In genomic region chr10:98323221-98324164, GRCh38 we compare ENCODE assay signal across 9 cellular contexts. TPM values are rescaled to one million over a fixed set of nuclear protein-coding genes. Genes with fewer than 3 reads are reported as not detected.
DNase-seq lines count a peak whose midpoint lies in the region; ATAC-seq, FAIRE-seq and TF ChIP-seq lines count a peak whose summit lies in the region.
"Had no signal": no experiment of that assay in that cellular context is flagged by ENCODE, and none has a peak within 500 bp of the region (broad histone marks: within the 10 kb centered on the region; RNA-seq: fewer than 3 reads in every experiment).

No MANE protein-coding gene starts in this region.

- H3K9me3 Mint-ChIP-seq in effector memory CD8-positive, alpha-beta T cell, result no peaks in the 10 kb centered on the region

- H3K23ac ChIP-seq in neuronal stem cell (ENCODE audit: low read depth, low read length, poor library complexity), result no peak overlapping the region

- no peak overlapping the region for H2AFZ ChIP-seq in neuronal stem cell (ENCODE audit: low read length)

- no peak for TF ChIP-seq POLR2A in H54 (IDR thresholded peaks at IDR 0.05; ENCODE audit: low read depth, low read length)

- no CpG with 5 or more reads among the region's 4 CpGs for WGBS in neuronal stem cell (ENCODE audit: extremely low coverage in 2 of 2, insufficient read length in 2 of 2, insufficient replicate concordance in 1 of 2), 2 donors

- no peak overlapping the region for H3K4me3 Mint-ChIP-seq in effector memory CD8-positive, alpha-beta T cell

- no peak overlapping the region for H2BK15ac ChIP-seq in neuronal stem cell (ENCODE audit: low read length)

- no peak overlapping the region for H3K4ac ChIP-seq in neuronal stem cell (ENCODE audit: low read length)

- H3K9ac ChIP-seq in neuronal stem cell (ENCODE audit: low read depth, low read length, poor library complexity), result peak overlapping the region; percentile 22

- H2BK120ac ChIP-seq in neuronal stem cell (ENCODE audit: low read depth, low read length), result no peak overlapping the region

- peaks cover 0 to 1% of the 10 kb centered on the region in 2 donors for H3K9me3 ChIP-seq in neuronal stem cell (replicated peaks in 1 of 2; ENCODE audit: control insufficient read depth in 2 of 2, insufficient read depth in 1 of 2, low read depth in 1 of 2, low read length in 2 of 2)

- ATAC-seq in effector memory CD8-positive, alpha-beta T cell (replicated peaks), result peak; percentile 27
- no peak for ATAC-seq in HG03039 (IDR thresholded peaks at IDR 0.05; ENCODE audit: unreplicated experiment)
- no peak for ATAC-seq in GM21515 (IDR thresholded peaks at IDR 0.05; ENCODE audit: unreplicated experiment)

- no peak overlapping the region for H3K4me3 ChIP-seq in neuronal stem cell (ENCODE audit: low read length in 2 of 2)

- peak overlapping the region; percentile 8 for H3K18ac ChIP-seq in neuronal stem cell (ENCODE audit: low read length)

- H3K4me1 ChIP-seq in neuronal stem cell (ENCODE audit: control insufficient read depth in 2 of 2, insufficient read depth in 1 of 2, low read depth in 1 of 2, low read length in 2 of 2), result peaks cover 0 to 4% of the 10 kb centered on the region in 2 donors

- H3K27me3 ChIP-seq in neuronal stem cell (ENCODE audit: control insufficient read depth in 3 of 3, insufficient read depth in 3 of 3, low read depth in 1 of 3, low read length in 3 of 3), result peaks cover 0 to 45% (median 0%) of the 10 kb centered on the region in 3 experiments

- H2BK5ac ChIP-seq in neuronal stem cell (ENCODE audit: low read length), result no peak overlapping the region

- H3K14ac ChIP-seq in neuronal stem cell (ENCODE audit: low read length), result no peak overlapping the region

- peaks cover 8 to 15% of the 10 kb centered on the region in 2 donors for H3K27me3 Mint-ChIP-seq in effector memory CD8-positive, alpha-beta T cell

- no peaks in the 10 kb centered on the region for H3K36me3 Mint-ChIP-seq in effector memory CD8-positive, alpha-beta T cell (ENCODE audit: insufficient read depth)

- H3K27ac Mint-ChIP-seq in effector memory CD8-positive, alpha-beta T cell, result no peak overlapping the region

- H3K36me3 ChIP-seq in neuronal stem cell (replicated peaks in 1 of 2; ENCODE audit: control insufficient read depth in 2 of 2, insufficient read depth in 2 of 2, low read length in 2 of 2), result no peaks in the 10 kb centered on the region

- FAIRE-seq in H54 (lab: Jason Lieb, UNC), result no peak

- H2AK5ac ChIP-seq in neuronal stem cell (ENCODE audit: low read depth, low read length), result no peak overlapping the region

- DNase-seq in H54 (ENCODE audit: insufficient read length, low spot score) (peak; percentile 65), NOMO-1 (lab: John Stamatoyannopoulos, UW; ENCODE audit: unreplicated experiment in 2 of 2) (peak; percentile 95 to 97), neuronal stem cell (ENCODE audit: low spot score) (no peak), NCI-H345 (lab: John Stamatoyannopoulos, UW) (no peak)
- no peak for DNase-seq in effector memory CD8-positive, alpha-beta T cell
- DNase-seq in activated CD4-positive, alpha-beta T cell treated with anti-CD3 and anti-CD28 coated beads for 1 hour, result no peak

- H3K27ac ChIP-seq in neuronal stem cell (replicated peaks; ENCODE audit: low read length), result no peak overlapping the region
- H3K27ac ChIP-seq: epithelial cell of prostate had no signal

- H3K79me1 ChIP-seq in neuronal stem cell (ENCODE audit: low read depth, low read length), result no peaks in the 10 kb centered on the region

- no peak overlapping the region for H2BK12ac ChIP-seq in neuronal stem cell (ENCODE audit: low read length)

- no peak overlapping the region for H4K8ac ChIP-seq in neuronal stem cell (ENCODE audit: low read depth, low read length)

- H4K91ac ChIP-seq in neuronal stem cell (ENCODE audit: low read depth, low read length, poor library complexity), result no peak overlapping the region

- no peak overlapping the region for H3K4me2 ChIP-seq in neuronal stem cell (ENCODE audit: insufficient read depth, low read length, poor library complexity, severe bottlenecking)

- H3K4me1 Mint-ChIP-seq in effector memory CD8-positive, alpha-beta T cell (ENCODE audit: low read depth in 2 of 2), result peaks cover 0 to 5% of the 10 kb centered on the region in 2 donors

RNA-seq across cellular contexts. Expression of gene LOXL4, which starts 55.5 kb away (rescaled TPM):
- 1.9 TPM for polyA plus RNA-seq in neuronal stem cell (2013, experiment 1 of 2)
- polyA plus RNA-seq in neuronal stem cell (2013, experiment 2 of 2), result 1.9 TPM

Comparison
In these comparisons a context has a peak if more than half of its experiments do, and no peak if none do; other contexts are left out.
1. DNase-seq: peak in H54 (single experiment) and NOMO-1 (2 of 2); none in effector memory CD8-positive, alpha-beta T cell (0 of 3), neuronal stem cell (single experiment), NCI-H345 (single experiment) and activated CD4-positive, alpha-beta T cell treated with anti-CD3 and anti-CD28 coated beads for 1 hour (single experiment).